9 cellular contexts compared by ENCODE assay signal in the genomic region with DNA sequence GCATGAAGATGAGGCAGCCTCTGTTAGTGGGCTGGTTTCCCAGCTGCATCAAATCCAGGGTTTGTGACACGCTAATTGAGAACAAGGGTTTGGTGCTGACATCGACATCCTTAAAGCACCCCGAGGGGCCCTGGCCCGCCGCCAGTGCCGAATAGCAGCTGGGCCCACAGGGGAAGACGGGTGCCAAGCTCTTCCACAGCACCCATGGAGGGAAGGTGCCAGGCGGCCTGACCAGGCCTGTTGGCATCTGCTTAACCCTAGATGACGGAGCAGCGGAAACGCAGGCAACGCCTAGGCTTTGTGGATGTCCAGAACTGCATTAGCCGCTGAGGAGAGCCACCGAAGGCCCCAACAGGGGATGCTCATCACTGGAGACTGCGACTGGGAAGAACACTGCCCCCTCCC.
A peak's percentile ranks its signal among the peaks of the same experiment; 100 is the strongest.
DNase-seq lines count a peak whose midpoint lies in the region; ATAC-seq lines count a peak whose summit lies in the region.
"Had no signal": no experiment of that assay in that cellular context is flagged by ENCODE, and none has a peak within 500 bp of the region (broad histone marks: within the 10 kb centered on the region; RNA-seq: fewer than 3 reads in every experiment).

No MANE protein-coding gene starts in this region.

- DNase-seq in COR-L47 (lab: John Stamatoyannopoulos, UW) (peak; percentile 63), NCI-H69 (lab: John Stamatoyannopoulos, UW) (peak; percentile 25), posterior cingulate gyrus (peak in 7 of 10 donors; percentile 26 to 90 (median 44)), ecto neural progenitor cell (ENCODE audit: low spot score) (no peak)
- no peak for DNase-seq in effector memory CD4-positive, alpha-beta T cell
- DNase-seq in stimulated activated naive CD4-positive, alpha-beta T cell treated with Interleukin-2 at 50 U/mL for 16 hours (lab: John Stamatoyannopoulos, UW), result no peak

- peaks cover 9% of the 10 kb centered on the region for H3K36me3 ChIP-seq in effector memory CD4-positive, alpha-beta T cell (ENCODE audit: control insufficient read depth, insufficient read depth, low read length)

- no peak overlapping the region for H3K4me3 ChIP-seq in effector memory CD4-positive, alpha-beta T cell (ENCODE audit: insufficient read depth, low read depth, low read length, poor library complexity, severe bottlenecking)
- H3K4me3 ChIP-seq: SK-N-MC had no signal

- peaks cover 69% of the 10 kb centered on the region for H3K4me1 ChIP-seq in effector memory CD4-positive, alpha-beta T cell (ENCODE audit: control insufficient read depth, insufficient read depth, low read length, poor library complexity, severe bottlenecking)

- H3K27me3 ChIP-seq in effector memory CD4-positive, alpha-beta T cell (replicated peaks; ENCODE audit: control insufficient read depth, insufficient read depth, low read length, poor library complexity, severe bottlenecking), result no peaks in the 10 kb centered on the region

- H3K9me3 ChIP-seq in effector memory CD4-positive, alpha-beta T cell (ENCODE audit: control insufficient read depth, low read length), result no peaks in the 10 kb centered on the region

- ATAC-seq in GM19452 (IDR thresholded peaks at IDR 0.05; ENCODE audit: unreplicated experiment) (no peak), GM19023 (IDR thresholded peaks at IDR 0.05; ENCODE audit: unreplicated experiment) (no peak)

- intact Hi-C loops in posterior cingulate gyrus (cut with DNase I), result no loop called here

- H3K27ac ChIP-seq in effector memory CD4-positive, alpha-beta T cell (ENCODE audit: insufficient read depth, low read length, poor library complexity, severe bottlenecking), result peak overlapping the region; percentile 65
- H3K27ac ChIP-seq: SK-N-MC had no signal

Comparison
In these comparisons a context has a peak if more than half of its experiments do, and no peak if none do; other contexts are left out.
1. DNase-seq: peak in COR-L47 (single experiment), NCI-H69 (single experiment) and posterior cingulate gyrus (7 of 10); none in effector memory CD4-positive, alpha-beta T cell (0 of 3), stimulated activated naive CD4-positive, alpha-beta T cell treated with Interleukin-2 at 50 U/mL for 16 hours (single experiment) and ecto neural progenitor cell (single experiment).